In the genomic region with DNA sequence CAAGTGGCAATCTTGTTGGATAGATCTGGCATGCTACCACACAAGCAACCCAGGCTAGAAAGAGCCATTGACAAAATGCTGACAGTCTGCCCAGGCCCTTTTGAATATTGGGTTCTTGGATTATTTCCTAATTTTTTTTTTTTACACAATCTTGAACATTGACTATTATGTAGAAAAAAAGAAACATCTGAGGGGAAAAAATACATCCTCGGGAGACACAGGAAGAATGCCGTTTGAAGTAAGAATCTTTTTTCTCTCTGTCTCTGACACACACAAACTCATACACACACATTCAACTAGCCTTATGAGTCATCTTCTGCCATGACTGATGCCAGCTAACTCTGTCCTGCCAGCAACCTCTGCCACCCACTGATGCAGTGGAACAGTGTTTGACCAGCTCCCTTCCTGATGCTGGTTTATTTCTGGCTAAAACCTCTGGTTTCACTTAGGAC, we compare ENCODE assay signal across 10 cellular contexts. TPM values are rescaled to one million over a fixed set of nuclear protein-coding genes. Genes with fewer than 3 reads are reported as not detected.
DNase-seq lines count a peak whose midpoint lies in the region; ATAC-seq, FAIRE-seq and TF ChIP-seq lines count a peak whose summit lies in the region.
"Had no signal": no experiment of that assay in that cellular context is flagged by ENCODE, and none has a peak within 500 bp of the region (broad histone marks: within the 10 kb centered on the region; RNA-seq: fewer than 3 reads in every experiment).

No MANE protein-coding gene starts in this region.

- no peak for FAIRE-seq in kidney (lab: Jason Lieb, UNC)

- H3K36me3 ChIP-seq in esophagus (ENCODE audit: control insufficient read depth in 2 of 2, insufficient read depth in 2 of 2, low read length in 1 of 2) = no peaks in the 10 kb centered on the region
- H3K36me3 ChIP-seq in muscle layer of colon (ENCODE audit: insufficient read depth, low read length) = no peaks in the 10 kb centered on the region
- no peaks in the 10 kb centered on the region for H3K36me3 ChIP-seq in kidney (ENCODE audit: control insufficient read depth in 1 of 2, insufficient read depth in 2 of 2, low read length in 2 of 2)

- no peaks in the 10 kb centered on the region for H3K9me3 ChIP-seq in esophagus (ENCODE audit: control insufficient read depth in 2 of 2, insufficient read depth in 1 of 2, low read depth in 1 of 2, low read length in 1 of 2)
- no peaks in the 10 kb centered on the region for H3K9me3 ChIP-seq in muscle layer of colon (ENCODE audit: low read length)
- H3K9me3 ChIP-seq in kidney (ENCODE audit: control insufficient read depth in 1 of 2, low read length in 2 of 2) = no peaks in the 10 kb centered on the region

- H3K9ac ChIP-seq in muscle layer of colon (ENCODE audit: low read length) (peak overlapping the region; percentile 13), kidney (ENCODE audit: low read length in 2 of 2) (no peak overlapping the region)

- intact Hi-C loops in kidney (cut with DNase I) = no loop called here

- H3K27me3 ChIP-seq in esophagus (ENCODE audit: control insufficient read depth in 1 of 2, insufficient read depth in 2 of 2, low read length in 2 of 2) = no peaks in the 10 kb centered on the region
- H3K27me3 ChIP-seq in muscle layer of colon (ENCODE audit: control insufficient read depth in 1 of 2, insufficient read depth in 2 of 2, low read length in 2 of 2) = no peaks in the 10 kb centered on the region

- CTCF ChIA-PET in GM10248 (lab: Yijun Ruan, JAX) = interaction anchor here (0.8 to 3.4 kb wide), 2 partner anchors 69 to 83 kb away, joined by 3 to 8 read pairs; no protein-coding TSS in a partner anchor

- ATAC-seq in GM21576 (IDR thresholded peaks at IDR 0.05; ENCODE audit: unreplicated experiment) = no peak

- POLR2A ChIA-PET in GM10248 (lab: Yijun Ruan, JAX) = no interaction called here

- peak overlapping the region; percentile 52 to 54 for H3K27ac ChIP-seq in esophagus (ENCODE audit: low read depth in 2 of 2, low read length in 1 of 2)
- peak overlapping the region; percentile 91 for H3K27ac ChIP-seq in muscle layer of colon (ENCODE audit: low read depth, low read length)
- H3K27ac ChIP-seq in kidney (ENCODE audit: low read depth in 2 of 2, low read length in 2 of 2) = no peak overlapping the region

- TF ChIP-seq CTCF in GM10248 (IDR thresholded peaks at IDR 0.05; ENCODE audit: control extremely low read depth, extremely low read depth, low read depth, missing control alignments) (no peak), kidney (IDR thresholded peaks at IDR 0.05; ENCODE audit: borderline replicate concordance, extremely low read depth, insufficient read depth) (no peak)

- peaks cover 0 to 9% of the 10 kb centered on the region in 2 donors for H3K4me1 ChIP-seq in esophagus (ENCODE audit: control insufficient read depth in 2 of 2, insufficient read depth in 2 of 2, low read length in 1 of 2)
- peaks cover 91% of the 10 kb centered on the region for H3K4me1 ChIP-seq in muscle layer of colon (ENCODE audit: insufficient read depth, low read length)
- H3K4me1 ChIP-seq in kidney (ENCODE audit: control insufficient read depth in 1 of 2, insufficient read depth in 1 of 2, low read depth in 1 of 2, low read length in 2 of 2) = peaks cover 11 to 14% of the 10 kb centered on the region in 2 donors

- 11 to 27% methylated on average over 2 of the region's 2 CpGs for WGBS in esophagus, 2 donors

- H3K4me3 ChIP-seq in esophagus (ENCODE audit: low read depth in 1 of 2, low read length in 2 of 2) (no peak overlapping the region), muscle layer of colon (ENCODE audit: low read depth in 1 of 2, low read length in 2 of 2) (no peak overlapping the region), kidney (ENCODE audit: low read length in 2 of 2) (no peak overlapping the region)

- peak; percentile 64 for DNase-seq in AG20443 (ENCODE audit: low spot score)
- peak; percentile 34 for DNase-seq in NCI-H446 treated with DMSO at 0.1 percent for 48 hours (lab: John Stamatoyannopoulos, UW)
- no peak for DNase-seq in GM10248 (ENCODE audit: extremely low spot score)
- no peak for DNase-seq in NCI-H128 (lab: John Stamatoyannopoulos, UW; ENCODE audit: unreplicated experiment)
- DNase-seq in kidney = no peak
- DNase-seq: GF-D8, SW 1271 had no signal

RNA-seq across cellular contexts. Expression of a gene that starts 47.2 kb away (rescaled TPM):
- polyA plus RNA-seq in esophagus (10 to 100 TPM; 32.7 to 66.3 TPM), kidney (ENCODE audit: insufficient read depth, low read depth, low replicate concordance) (12.2 TPM)
- 91.7 TPM for total RNA-seq in kidney

Comparison
In these comparisons a context has a peak if more than half of its experiments do, and no peak if none do; other contexts are left out.
1. DNase-seq: peak in AG20443 (single experiment) and NCI-H446 treated with DMSO at 0.1 percent for 48 hours (single experiment); none in GM10248 (single experiment), NCI-H128 (single experiment) and kidney (single experiment).
2. H3K27ac ChIP-seq: peak in esophagus (2 of 2) and muscle layer of colon (single experiment); none in kidney (0 of 2).